ENCODE assay signal across 1 cellular context in the genomic region with DNA sequence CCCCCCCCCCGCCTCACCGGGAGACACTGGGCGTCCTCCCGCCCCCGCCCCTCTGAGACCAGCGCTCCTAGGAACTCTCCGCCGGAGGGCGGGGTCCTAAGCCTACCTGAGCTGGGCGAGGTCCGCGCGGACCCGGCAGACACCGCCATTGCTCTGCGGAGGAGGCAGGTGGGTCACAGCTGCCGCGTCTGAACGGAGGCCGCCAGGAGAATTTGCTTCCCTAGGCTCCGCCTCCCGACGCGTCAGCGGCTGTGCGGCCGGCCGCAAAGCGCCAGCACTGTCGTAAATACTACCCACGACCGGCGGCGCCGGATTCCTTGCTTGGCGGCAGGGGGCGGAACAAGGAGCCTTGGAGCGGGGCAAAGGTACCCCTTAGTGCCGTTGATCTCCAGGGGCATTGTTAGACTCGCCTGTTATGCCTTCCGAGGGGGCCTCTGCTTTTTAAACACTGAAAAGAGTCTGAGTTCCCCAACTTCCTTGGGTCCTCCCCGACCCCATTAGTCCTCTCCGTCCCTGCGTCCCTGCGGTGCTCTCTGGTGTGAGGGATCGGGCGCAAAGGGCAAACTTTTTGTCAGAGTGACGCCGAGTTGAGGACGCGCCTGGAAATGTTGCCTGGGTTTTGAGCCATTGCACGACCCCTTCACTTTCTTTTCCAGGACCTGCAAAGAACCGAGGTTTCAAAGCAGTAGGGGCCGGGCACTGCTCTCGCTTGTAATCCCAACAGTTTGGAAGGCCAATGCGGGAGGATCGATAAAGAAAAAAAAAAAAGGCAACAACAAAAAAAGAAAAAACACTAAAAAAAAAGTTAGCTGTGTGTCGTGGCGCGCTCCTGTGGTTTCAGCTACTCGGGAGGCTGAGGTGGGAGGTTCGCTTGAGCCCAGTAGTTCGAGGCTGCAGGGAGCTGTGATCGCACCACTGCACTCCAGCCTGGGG.
TF ChIP-seq lines count a peak whose summit lies in the region.

A gene (minus strand): TSS at position 214 of the 933 bp plus-strand sequence. CDS start 65 bp downstream, at position 149.

TF ChIP-seq in GM23338, 12 proteins besides CTCF, POLR2A, EP300 and RAD21:
- TF ChIP-seq EZH2 (IDR thresholded peaks at IDR 0.05; ENCODE audit: low read depth, unreplicated experiment) (no peak), NANOG (IDR thresholded peaks at IDR 0.05; ENCODE audit: borderline replicate concordance) (no peak), CREB1 (CRISPR knock-in tag; IDR thresholded peaks at IDR 0.05; ENCODE audit: low read depth) (peak; percentile 88), POLR2AphosphoS5 (IDR thresholded peaks at IDR 0.05; ENCODE audit: low read depth) (peak; percentile 99), ZNF331 (CRISPR knock-in tag; IDR thresholded peaks at IDR 0.05; ENCODE audit: low read depth) (no peak), STAT1 (IDR thresholded peaks at IDR 0.05; ENCODE audit: unreplicated experiment) (no peak), JUNB (IDR thresholded peaks at IDR 0.05; ENCODE audit: unreplicated experiment) (peak; percentile 59), EZH2phosphoT487 (IDR thresholded peaks at IDR 0.05; ENCODE audit: unreplicated experiment) (no peak), ZNF114 (CRISPR knock-in tag; IDR thresholded peaks at IDR 0.05) (no peak)
- TF ChIP-seq, protein P1, sequence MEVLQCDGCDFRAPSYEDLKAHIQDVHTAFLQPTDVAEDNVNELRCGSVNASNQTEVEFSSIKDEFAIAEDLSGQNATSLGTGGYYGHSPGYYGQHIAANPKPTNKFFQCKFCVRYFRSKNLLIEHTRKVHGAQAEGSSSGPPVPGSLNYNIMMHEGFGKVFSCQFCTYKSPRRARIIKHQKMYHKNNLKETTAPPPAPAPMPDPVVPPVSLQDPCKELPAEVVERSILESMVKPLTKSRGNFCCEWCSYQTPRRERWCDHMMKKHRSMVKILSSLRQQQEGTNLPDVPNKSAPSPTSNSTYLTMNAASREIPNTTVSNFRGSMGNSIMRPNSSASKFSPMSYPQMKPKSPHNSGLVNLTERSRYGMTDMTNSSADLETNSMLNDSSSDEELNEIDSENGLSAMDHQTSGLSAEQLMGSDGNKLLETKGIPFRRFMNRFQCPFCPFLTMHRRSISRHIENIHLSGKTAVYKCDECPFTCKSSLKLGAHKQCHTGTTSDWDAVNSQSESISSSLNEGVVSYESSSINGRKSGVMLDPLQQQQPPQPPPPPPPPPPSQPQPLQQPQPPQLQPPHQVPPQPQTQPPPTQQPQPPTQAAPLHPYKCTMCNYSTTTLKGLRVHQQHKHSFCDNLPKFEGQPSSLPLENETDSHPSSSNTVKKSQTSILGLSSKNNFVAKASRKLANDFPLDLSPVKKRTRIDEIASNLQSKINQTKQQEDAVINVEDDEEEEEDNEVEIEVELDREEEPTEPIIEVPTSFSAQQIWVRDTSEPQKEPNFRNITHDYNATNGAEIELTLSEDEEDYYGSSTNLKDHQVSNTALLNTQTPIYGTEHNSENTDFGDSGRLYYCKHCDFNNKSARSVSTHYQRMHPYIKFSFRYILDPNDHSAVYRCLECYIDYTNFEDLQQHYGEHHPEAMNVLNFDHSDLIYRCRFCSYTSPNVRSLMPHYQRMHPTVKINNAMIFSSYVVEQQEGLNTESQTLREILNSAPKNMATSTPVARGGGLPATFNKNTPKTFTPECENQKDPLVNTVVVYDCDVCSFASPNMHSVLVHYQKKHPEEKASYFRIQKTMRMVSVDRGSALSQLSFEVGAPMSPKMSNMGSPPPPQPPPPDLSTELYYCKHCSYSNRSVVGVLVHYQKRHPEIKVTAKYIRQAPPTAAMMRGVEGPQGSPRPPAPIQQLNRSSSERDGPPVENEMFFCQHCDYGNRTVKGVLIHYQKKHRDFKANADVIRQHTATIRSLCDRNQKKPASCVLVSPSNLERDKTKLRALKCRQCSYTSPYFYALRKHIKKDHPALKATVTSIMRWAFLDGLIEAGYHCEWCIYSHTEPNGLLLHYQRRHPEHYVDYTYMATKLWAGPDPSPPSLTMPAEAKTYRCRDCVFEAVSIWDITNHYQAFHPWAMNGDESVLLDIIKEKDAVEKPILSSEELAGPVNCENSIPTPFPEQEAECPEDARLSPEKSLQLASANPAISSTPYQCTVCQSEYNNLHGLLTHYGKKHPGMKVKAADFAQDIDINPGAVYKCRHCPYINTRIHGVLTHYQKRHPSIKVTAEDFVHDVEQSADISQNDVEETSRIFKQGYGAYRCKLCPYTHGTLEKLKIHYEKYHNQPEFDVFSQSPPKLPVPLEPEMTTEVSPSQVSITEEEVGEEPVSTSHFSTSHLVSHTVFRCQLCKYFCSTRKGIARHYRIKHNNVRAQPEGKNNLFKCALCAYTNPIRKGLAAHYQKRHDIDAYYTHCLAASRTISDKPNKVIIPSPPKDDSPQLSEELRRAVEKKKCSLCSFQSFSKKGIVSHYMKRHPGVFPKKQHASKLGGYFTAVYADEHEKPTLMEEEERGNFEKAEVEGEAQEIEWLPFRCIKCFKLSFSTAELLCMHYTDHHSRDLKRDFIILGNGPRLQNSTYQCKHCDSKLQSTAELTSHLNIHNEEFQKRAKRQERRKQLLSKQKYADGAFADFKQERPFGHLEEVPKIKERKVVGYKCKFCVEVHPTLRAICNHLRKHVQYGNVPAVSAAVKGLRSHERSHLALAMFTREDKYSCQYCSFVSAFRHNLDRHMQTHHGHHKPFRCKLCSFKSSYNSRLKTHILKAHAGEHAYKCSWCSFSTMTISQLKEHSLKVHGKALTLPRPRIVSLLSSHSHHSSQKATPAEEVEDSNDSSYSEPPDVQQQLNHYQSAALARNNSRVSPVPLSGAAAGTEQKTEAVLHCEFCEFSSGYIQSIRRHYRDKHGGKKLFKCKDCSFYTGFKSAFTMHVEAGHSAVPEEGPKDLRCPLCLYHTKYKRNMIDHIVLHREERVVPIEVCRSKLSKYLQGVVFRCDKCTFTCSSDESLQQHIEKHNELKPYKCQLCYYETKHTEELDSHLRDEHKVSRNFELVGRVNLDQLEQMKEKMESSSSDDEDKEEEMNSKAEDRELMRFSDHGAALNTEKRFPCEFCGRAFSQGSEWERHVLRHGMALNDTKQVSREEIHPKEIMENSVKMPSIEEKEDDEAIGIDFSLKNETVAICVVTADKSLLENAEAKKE (CRISPR knock-in tag; IDR thresholded peaks at IDR 0.05): no peak
- TF ChIP-seq, protein P2, sequence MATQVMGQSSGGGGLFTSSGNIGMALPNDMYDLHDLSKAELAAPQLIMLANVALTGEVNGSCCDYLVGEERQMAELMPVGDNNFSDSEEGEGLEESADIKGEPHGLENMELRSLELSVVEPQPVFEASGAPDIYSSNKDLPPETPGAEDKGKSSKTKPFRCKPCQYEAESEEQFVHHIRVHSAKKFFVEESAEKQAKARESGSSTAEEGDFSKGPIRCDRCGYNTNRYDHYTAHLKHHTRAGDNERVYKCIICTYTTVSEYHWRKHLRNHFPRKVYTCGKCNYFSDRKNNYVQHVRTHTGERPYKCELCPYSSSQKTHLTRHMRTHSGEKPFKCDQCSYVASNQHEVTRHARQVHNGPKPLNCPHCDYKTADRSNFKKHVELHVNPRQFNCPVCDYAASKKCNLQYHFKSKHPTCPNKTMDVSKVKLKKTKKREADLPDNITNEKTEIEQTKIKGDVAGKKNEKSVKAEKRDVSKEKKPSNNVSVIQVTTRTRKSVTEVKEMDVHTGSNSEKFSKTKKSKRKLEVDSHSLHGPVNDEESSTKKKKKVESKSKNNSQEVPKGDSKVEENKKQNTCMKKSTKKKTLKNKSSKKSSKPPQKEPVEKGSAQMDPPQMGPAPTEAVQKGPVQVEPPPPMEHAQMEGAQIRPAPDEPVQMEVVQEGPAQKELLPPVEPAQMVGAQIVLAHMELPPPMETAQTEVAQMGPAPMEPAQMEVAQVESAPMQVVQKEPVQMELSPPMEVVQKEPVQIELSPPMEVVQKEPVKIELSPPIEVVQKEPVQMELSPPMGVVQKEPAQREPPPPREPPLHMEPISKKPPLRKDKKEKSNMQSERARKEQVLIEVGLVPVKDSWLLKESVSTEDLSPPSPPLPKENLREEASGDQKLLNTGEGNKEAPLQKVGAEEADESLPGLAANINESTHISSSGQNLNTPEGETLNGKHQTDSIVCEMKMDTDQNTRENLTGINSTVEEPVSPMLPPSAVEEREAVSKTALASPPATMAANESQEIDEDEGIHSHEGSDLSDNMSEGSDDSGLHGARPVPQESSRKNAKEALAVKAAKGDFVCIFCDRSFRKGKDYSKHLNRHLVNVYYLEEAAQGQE (IDR thresholded peaks at IDR 0.05; ENCODE audit: unreplicated experiment): no peak
- TF ChIP-seq, protein P3, sequence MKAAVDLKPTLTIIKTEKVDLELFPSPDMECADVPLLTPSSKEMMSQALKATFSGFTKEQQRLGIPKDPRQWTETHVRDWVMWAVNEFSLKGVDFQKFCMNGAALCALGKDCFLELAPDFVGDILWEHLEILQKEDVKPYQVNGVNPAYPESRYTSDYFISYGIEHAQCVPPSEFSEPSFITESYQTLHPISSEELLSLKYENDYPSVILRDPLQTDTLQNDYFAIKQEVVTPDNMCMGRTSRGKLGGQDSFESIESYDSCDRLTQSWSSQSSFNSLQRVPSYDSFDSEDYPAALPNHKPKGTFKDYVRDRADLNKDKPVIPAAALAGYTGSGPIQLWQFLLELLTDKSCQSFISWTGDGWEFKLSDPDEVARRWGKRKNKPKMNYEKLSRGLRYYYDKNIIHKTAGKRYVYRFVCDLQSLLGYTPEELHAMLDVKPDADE (IDR thresholded peaks at IDR 0.05): peak; percentile 88
